ENCODE assay signal across 1 cellular context in the genomic region with DNA sequence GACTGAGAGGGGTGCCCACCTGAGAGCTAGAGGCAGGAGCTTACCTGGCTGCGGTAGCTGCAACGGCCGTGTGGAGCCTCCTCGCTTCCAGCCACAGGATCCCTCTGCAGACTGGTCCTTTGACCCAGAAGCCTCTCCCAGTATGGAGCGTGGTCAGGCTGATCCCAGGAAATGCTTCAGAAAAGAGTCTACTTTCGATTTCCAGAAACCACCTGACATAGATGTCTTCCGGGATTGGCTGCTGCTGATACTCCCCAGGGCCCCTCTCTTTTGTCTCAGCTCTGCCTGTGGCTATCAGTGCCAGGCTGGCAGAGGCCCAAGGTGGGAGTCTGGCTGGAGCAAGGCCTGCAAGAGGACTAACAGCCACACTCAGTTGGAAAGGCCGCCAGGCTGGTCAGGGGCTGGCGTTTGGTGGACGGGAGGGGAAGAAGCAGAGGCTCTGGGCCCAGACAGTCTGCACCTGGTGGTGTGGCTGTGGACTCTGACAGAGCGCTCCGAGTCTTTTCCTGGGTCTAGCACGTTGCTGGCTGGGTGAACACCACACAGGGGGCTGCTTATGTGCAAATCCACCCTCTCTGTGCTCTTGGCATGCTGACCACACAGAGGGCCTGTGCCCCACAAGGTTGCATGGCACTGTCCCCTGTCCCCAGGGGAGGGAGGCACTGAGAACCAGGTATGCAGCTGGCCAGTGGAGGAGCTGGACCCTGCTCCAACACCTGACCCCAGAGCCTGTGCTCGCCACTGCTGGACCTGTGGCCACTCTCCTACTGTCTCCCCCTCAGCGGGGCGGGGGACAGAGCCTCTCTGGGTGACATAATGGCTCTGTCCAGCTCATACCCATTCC.
TF ChIP-seq lines count a peak whose summit lies in the region.

A gene with protein sequence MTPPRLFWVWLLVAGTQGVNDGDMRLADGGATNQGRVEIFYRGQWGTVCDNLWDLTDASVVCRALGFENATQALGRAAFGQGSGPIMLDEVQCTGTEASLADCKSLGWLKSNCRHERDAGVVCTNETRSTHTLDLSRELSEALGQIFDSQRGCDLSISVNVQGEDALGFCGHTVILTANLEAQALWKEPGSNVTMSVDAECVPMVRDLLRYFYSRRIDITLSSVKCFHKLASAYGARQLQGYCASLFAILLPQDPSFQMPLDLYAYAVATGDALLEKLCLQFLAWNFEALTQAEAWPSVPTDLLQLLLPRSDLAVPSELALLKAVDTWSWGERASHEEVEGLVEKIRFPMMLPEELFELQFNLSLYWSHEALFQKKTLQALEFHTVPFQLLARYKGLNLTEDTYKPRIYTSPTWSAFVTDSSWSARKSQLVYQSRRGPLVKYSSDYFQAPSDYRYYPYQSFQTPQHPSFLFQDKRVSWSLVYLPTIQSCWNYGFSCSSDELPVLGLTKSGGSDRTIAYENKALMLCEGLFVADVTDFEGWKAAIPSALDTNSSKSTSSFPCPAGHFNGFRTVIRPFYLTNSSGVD (minus strand): TSS at position 144 of the 844 bp plus-strand sequence. CDS start 2,732 bp downstream, outside the sequence.

TF ChIP-seq in IMR-90, 13 proteins besides CTCF, POLR2A, EP300 and RAD21:
- TF ChIP-seq, protein P1, sequence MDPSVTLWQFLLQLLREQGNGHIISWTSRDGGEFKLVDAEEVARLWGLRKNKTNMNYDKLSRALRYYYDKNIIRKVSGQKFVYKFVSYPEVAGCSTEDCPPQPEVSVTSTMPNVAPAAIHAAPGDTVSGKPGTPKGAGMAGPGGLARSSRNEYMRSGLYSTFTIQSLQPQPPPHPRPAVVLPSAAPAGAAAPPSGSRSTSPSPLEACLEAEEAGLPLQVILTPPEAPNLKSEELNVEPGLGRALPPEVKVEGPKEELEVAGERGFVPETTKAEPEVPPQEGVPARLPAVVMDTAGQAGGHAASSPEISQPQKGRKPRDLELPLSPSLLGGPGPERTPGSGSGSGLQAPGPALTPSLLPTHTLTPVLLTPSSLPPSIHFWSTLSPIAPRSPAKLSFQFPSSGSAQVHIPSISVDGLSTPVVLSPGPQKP (IDR thresholded peaks at IDR 0.05; ENCODE audit: borderline replicate concordance, low read depth, low read length), result no peak
- TF ChIP-seq RFX5 (IDR thresholded peaks at IDR 0.05; ENCODE audit: low read depth, low read length) (no peak), MAZ (IDR thresholded peaks at IDR 0.05; ENCODE audit: borderline replicate concordance, low read depth, low read length) (no peak), RCOR1 (IDR thresholded peaks at IDR 0.05; ENCODE audit: insufficient replicate concordance, low read length) (no peak), CEBPB (IDR thresholded peaks at IDR 0.05; ENCODE audit: low read depth, low read length) (no peak), SMC3 (IDR thresholded peaks at IDR 0.05; ENCODE audit: low read depth, low read length) (no peak), BHLHE40 (IDR thresholded peaks at IDR 0.05; ENCODE audit: low read depth, low read length) (no peak), MXI1 (IDR thresholded peaks at IDR 0.05; ENCODE audit: borderline replicate concordance, low read depth, low read length) (peak; percentile 21; the same call in 1 of the 2 replicates), CHD1 (IDR thresholded peaks at IDR 0.05; ENCODE audit: low read depth, low read length) (no peak), MAFK (IDR thresholded peaks at IDR 0.05; ENCODE audit: low read depth, low read length) (no peak), NFE2L2 (IDR thresholded peaks at IDR 0.05; ENCODE audit: low read depth, low read length) (no peak), FOS (IDR thresholded peaks at IDR 0.05; ENCODE audit: low read depth, low read length) (no peak)
- TF ChIP-seq, protein P2, sequence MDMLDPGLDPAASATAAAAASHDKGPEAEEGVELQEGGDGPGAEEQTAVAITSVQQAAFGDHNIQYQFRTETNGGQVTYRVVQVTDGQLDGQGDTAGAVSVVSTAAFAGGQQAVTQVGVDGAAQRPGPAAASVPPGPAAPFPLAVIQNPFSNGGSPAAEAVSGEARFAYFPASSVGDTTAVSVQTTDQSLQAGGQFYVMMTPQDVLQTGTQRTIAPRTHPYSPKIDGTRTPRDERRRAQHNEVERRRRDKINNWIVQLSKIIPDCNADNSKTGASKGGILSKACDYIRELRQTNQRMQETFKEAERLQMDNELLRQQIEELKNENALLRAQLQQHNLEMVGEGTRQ (IDR thresholded peaks at IDR 0.05; ENCODE audit: low read depth, low read length), result peak; percentile 56; the same call in 1 of the 2 replicates
